ENCODE assay signal across 1 cellular context in the genomic region with DNA sequence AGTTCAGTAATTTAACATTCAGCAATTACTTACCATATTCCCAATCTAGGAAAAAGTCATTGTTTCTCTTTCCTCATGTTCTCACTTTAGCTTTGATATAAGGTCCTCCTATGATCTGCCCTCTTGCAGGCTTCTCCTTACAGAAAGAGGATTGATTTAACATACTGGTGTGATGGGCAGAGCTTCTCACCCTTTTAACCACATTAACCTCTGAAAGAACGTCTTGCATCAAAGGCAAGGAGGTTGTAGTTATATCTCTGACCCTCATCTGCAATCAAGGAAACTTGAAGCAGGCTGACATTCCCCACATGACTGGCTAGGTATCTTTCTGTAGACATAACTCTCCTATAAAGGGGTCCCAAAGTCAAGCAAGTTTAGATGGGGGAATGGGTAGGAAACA.
TF ChIP-seq lines count a peak whose summit lies in the region.

No MANE protein-coding gene starts in this region.

TF ChIP-seq in GM12878, 131 proteins besides CTCF, POLR2A, EP300 and RAD21 (continued from another document):
- TF ChIP-seq SIN3A (IDR thresholded peaks at IDR 0.05; ENCODE audit: low read depth, low read length) (no peak), PML (IDR thresholded peaks at IDR 0.05; ENCODE audit: low read length) (no peak; the same call in 1 of the 2 replicates), MYB (IDR thresholded peaks at IDR 0.05; ENCODE audit: borderline replicate concordance, low read depth, low read length) (no peak), IRF4 (IDR thresholded peaks at IDR 0.05; ENCODE audit: low read depth, low read length) (no peak), CREB1 (IDR thresholded peaks at IDR 0.05; ENCODE audit: low read depth) (no peak), ESRRA (IDR thresholded peaks at IDR 0.05; ENCODE audit: low read length) (no peak), NR2C1 (IDR thresholded peaks at IDR 0.05) (no peak), PAX5 (IDR thresholded peaks at IDR 0.05; ENCODE audit: borderline replicate concordance, low read depth, low read length) (0 out of 2 replicates have a peak, but pooled peaks have one; percentile 75), ZNF24 (IDR thresholded peaks at IDR 0.05) (no peak; the same call in 1 of the 2 replicates), ASH2L (IDR thresholded peaks at IDR 0.05; ENCODE audit: borderline replicate concordance, low read depth) (no peak), CEBPB (IDR thresholded peaks at IDR 0.05; ENCODE audit: borderline replicate concordance in 1 of 2, low read depth in 2 of 2, low read length in 2 of 2) (peak in 1 of 2 experiments; percentile 60; a peak in 1 of 4 replicates), MEF2A (IDR thresholded peaks at IDR 0.05; ENCODE audit: insufficient read depth, low read depth, low read length) (peak; percentile 66), CHD4 (IDR thresholded peaks at IDR 0.05) (no peak), STAT3 (IDR thresholded peaks at IDR 0.05; ENCODE audit: low read depth, low read length) (no peak), BHLHE40 (IDR thresholded peaks at IDR 0.05; ENCODE audit: borderline replicate concordance in 1 of 2, low read depth in 2 of 2, low read length in 1 of 2) (peak in 1 of 2 experiments; percentile 56; a peak in 1 of 4 replicates), CREM (IDR thresholded peaks at IDR 0.05; ENCODE audit: low read depth) (peak; percentile 48; the same call in 1 of the 2 replicates), NR2C2 (IDR thresholded peaks at IDR 0.05; ENCODE audit: borderline replicate concordance, control insufficient read depth, insufficient read length, low read depth) (no peak), ETV6 (conservative IDR thresholded peaks at IDR 0.05 in 1 of 2, IDR thresholded peaks at IDR 0.05 in 1 of 2; ENCODE audit: borderline replicate concordance in 1 of 2, low read depth in 1 of 2) (no peak), HDAC2 (IDR thresholded peaks at IDR 0.05) (no peak)
- TF ChIP-seq, protein P1, sequence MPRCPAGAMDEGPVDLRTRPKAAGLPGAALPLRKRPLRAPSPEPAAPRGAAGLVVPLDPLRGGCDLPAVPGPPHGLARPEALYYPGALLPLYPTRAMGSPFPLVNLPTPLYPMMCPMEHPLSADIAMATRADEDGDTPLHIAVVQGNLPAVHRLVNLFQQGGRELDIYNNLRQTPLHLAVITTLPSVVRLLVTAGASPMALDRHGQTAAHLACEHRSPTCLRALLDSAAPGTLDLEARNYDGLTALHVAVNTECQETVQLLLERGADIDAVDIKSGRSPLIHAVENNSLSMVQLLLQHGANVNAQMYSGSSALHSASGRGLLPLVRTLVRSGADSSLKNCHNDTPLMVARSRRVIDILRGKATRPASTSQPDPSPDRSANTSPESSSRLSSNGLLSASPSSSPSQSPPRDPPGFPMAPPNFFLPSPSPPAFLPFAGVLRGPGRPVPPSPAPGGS (IDR thresholded peaks at IDR 0.05; ENCODE audit: borderline replicate concordance, insufficient read depth, low read depth, low read length, poor library complexity, severe bottlenecking): peak; percentile 53
- TF ChIP-seq, protein P2, sequence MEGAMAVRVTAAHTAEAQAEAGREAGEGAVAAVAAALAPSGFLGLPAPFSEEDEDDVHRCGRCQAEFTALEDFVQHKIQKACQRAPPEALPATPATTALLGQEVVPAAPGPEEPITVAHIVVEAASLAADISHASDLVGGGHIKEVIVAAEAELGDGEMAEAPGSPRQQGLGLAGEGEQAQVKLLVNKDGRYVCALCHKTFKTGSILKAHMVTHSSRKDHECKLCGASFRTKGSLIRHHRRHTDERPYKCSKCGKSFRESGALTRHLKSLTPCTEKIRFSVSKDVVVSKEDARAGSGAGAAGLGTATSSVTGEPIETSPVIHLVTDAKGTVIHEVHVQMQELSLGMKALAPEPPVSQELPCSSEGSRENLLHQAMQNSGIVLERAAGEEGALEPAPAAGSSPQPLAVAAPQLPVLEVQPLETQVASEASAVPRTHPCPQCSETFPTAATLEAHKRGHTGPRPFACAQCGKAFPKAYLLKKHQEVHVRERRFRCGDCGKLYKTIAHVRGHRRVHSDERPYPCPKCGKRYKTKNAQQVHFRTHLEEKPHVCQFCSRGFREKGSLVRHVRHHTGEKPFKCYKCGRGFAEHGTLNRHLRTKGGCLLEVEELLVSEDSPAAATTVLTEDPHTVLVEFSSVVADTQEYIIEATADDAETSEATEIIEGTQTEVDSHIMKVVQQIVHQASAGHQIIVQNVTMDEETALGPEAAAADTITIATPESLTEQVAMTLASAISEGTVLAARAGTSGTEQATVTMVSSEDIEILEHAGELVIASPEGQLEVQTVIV (IDR thresholded peaks at IDR 0.05; ENCODE audit: borderline replicate concordance, partially characterized antibody): no peak
- TF ChIP-seq, protein P3, sequence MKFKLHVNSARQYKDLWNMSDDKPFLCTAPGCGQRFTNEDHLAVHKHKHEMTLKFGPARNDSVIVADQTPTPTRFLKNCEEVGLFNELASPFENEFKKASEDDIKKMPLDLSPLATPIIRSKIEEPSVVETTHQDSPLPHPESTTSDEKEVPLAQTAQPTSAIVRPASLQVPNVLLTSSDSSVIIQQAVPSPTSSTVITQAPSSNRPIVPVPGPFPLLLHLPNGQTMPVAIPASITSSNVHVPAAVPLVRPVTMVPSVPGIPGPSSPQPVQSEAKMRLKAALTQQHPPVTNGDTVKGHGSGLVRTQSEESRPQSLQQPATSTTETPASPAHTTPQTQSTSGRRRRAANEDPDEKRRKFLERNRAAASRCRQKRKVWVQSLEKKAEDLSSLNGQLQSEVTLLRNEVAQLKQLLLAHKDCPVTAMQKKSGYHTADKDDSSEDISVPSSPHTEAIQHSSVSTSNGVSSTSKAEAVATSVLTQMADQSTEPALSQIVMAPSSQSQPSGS (IDR thresholded peaks at IDR 0.05; ENCODE audit: low read length): peak; percentile 26; the same call in 1 of the 2 replicates
- TF ChIP-seq, protein P4, sequence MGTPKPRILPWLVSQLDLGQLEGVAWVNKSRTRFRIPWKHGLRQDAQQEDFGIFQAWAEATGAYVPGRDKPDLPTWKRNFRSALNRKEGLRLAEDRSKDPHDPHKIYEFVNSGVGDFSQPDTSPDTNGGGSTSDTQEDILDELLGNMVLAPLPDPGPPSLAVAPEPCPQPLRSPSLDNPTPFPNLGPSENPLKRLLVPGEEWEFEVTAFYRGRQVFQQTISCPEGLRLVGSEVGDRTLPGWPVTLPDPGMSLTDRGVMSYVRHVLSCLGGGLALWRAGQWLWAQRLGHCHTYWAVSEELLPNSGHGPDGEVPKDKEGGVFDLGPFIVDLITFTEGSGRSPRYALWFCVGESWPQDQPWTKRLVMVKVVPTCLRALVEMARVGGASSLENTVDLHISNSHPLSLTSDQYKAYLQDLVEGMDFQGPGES (IDR thresholded peaks at IDR 0.05): no peak
- TF ChIP-seq, protein P5, sequence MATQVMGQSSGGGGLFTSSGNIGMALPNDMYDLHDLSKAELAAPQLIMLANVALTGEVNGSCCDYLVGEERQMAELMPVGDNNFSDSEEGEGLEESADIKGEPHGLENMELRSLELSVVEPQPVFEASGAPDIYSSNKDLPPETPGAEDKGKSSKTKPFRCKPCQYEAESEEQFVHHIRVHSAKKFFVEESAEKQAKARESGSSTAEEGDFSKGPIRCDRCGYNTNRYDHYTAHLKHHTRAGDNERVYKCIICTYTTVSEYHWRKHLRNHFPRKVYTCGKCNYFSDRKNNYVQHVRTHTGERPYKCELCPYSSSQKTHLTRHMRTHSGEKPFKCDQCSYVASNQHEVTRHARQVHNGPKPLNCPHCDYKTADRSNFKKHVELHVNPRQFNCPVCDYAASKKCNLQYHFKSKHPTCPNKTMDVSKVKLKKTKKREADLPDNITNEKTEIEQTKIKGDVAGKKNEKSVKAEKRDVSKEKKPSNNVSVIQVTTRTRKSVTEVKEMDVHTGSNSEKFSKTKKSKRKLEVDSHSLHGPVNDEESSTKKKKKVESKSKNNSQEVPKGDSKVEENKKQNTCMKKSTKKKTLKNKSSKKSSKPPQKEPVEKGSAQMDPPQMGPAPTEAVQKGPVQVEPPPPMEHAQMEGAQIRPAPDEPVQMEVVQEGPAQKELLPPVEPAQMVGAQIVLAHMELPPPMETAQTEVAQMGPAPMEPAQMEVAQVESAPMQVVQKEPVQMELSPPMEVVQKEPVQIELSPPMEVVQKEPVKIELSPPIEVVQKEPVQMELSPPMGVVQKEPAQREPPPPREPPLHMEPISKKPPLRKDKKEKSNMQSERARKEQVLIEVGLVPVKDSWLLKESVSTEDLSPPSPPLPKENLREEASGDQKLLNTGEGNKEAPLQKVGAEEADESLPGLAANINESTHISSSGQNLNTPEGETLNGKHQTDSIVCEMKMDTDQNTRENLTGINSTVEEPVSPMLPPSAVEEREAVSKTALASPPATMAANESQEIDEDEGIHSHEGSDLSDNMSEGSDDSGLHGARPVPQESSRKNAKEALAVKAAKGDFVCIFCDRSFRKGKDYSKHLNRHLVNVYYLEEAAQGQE (IDR thresholded peaks at IDR 0.05; ENCODE audit: low read depth, low read length): no peak
- TF ChIP-seq, protein P6, sequence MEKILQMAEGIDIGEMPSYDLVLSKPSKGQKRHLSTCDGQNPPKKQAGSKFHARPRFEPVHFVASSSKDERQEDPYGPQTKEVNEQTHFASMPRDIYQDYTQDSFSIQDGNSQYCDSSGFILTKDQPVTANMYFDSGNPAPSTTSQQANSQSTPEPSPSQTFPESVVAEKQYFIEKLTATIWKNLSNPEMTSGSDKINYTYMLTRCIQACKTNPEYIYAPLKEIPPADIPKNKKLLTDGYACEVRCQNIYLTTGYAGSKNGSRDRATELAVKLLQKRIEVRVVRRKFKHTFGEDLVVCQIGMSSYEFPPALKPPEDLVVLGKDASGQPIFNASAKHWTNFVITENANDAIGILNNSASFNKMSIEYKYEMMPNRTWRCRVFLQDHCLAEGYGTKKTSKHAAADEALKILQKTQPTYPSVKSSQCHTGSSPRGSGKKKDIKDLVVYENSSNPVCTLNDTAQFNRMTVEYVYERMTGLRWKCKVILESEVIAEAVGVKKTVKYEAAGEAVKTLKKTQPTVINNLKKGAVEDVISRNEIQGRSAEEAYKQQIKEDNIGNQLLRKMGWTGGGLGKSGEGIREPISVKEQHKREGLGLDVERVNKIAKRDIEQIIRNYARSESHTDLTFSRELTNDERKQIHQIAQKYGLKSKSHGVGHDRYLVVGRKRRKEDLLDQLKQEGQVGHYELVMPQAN (conservative IDR thresholded peaks at IDR 0.05): no peak
